1 cellular context compared by ENCODE assay signal in the genomic region with DNA sequence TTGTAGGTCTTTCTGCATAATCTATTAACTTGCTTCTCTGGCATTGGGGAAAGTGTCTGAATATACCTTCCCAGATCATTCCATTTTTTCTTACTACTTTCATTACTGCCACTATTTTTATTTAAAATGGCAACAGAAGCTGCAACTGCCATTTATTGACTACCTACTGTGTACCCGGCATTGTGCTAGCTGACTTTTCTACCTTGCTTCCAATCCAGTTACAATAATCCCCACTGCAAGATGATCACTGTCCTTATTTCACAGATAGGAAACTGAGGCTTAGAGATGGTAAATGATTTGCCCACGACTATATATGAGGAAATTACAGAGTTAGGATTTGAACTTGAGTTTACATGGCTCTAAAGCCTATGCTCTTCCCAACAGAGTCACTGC.
TF ChIP-seq lines count a peak whose summit lies in the region.

No MANE protein-coding gene starts in this region.

TF ChIP-seq in K562, 482 proteins besides CTCF, POLR2A, EP300 and RAD21 (continued from another document and continues in another):
- TF ChIP-seq, protein P1, sequence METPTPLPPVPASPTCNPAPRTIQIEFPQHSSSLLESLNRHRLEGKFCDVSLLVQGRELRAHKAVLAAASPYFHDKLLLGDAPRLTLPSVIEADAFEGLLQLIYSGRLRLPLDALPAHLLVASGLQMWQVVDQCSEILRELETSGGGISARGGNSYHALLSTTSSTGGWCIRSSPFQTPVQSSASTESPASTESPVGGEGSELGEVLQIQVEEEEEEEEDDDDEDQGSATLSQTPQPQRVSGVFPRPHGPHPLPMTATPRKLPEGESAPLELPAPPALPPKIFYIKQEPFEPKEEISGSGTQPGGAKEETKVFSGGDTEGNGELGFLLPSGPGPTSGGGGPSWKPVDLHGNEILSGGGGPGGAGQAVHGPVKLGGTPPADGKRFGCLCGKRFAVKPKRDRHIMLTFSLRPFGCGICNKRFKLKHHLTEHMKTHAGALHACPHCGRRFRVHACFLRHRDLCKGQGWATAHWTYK (CRISPR knock-in tag; IDR thresholded peaks at IDR 0.05) = 0 out of 2 replicates have a peak, but pooled peaks have one; percentile 0
- TF ChIP-seq, protein P2, sequence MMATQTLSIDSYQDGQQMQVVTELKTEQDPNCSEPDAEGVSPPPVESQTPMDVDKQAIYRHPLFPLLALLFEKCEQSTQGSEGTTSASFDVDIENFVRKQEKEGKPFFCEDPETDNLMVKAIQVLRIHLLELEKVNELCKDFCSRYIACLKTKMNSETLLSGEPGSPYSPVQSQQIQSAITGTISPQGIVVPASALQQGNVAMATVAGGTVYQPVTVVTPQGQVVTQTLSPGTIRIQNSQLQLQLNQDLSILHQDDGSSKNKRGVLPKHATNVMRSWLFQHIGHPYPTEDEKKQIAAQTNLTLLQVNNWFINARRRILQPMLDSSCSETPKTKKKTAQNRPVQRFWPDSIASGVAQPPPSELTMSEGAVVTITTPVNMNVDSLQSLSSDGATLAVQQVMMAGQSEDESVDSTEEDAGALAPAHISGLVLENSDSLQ (IDR thresholded peaks at IDR 0.05) = no peak
- no peak for TF ChIP-seq TOE1 (IDR thresholded peaks at IDR 0.05; ENCODE audit: borderline replicate concordance)
- TF ChIP-seq TOE1 (CRISPR knock-in tag; IDR thresholded peaks at IDR 0.05; ENCODE audit: borderline replicate concordance, low read depth) = no peak
- peak; percentile 1 for TF ChIP-seq TAF1 (IDR thresholded peaks at IDR 0.05; ENCODE audit: control insufficient read depth, extremely low read depth, insufficient read depth, low read length, severe bottlenecking)
- no peak for TF ChIP-seq TBP (optimal IDR thresholded peaks at IDR 0.05; ENCODE audit: low read depth, low read length)
- no peak for TF ChIP-seq BHLHE40 (IDR thresholded peaks at IDR 0.05; ENCODE audit: low read length)
- TF ChIP-seq BCL6 (CRISPR knock-in tag; IDR thresholded peaks at IDR 0.05) = no peak
- TF ChIP-seq ZNF140 (CRISPR knock-in tag; IDR thresholded peaks at IDR 0.05) = no peak
- no peak for TF ChIP-seq RBM15 (IDR thresholded peaks at IDR 0.05; ENCODE audit: insufficient read depth, low read length)
- no peak for TF ChIP-seq ESRRB (CRISPR knock-in tag; IDR thresholded peaks at IDR 0.05; ENCODE audit: borderline replicate concordance)
- no peak for TF ChIP-seq PYGO2 (tag; IDR thresholded peaks at IDR 0.05)
- 0 out of 2 replicates have a peak, but pooled peaks have one; percentile 10 for TF ChIP-seq BRD4 (IDR thresholded peaks at IDR 0.05)
- TF ChIP-seq HMG20A (CRISPR knock-in tag; conservative IDR thresholded peaks at IDR 0.05) = no peak
- TF ChIP-seq, protein P3, sequence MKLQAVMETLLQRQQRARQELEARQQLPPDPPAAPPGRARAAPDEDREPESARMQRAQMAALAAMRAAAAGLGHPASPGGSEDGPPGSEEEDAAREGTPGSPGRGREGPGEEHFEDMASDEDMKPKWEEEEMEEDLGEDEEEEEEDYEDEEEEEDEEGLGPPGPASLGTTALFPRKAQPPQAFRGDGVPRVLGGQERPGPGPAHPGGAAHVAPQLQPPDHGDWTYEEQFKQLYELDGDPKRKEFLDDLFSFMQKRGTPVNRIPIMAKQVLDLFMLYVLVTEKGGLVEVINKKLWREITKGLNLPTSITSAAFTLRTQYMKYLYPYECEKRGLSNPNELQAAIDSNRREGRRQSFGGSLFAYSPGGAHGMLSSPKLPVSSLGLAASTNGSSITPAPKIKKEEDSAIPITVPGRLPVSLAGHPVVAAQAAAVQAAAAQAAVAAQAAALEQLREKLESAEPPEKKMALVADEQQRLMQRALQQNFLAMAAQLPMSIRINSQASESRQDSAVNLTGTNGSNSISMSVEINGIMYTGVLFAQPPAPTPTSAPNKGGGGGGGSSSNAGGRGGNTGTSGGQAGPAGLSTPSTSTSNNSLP (IDR thresholded peaks at IDR 0.05; ENCODE audit: borderline replicate concordance, low read depth, low read length) = no peak
- TF ChIP-seq, protein P4, sequence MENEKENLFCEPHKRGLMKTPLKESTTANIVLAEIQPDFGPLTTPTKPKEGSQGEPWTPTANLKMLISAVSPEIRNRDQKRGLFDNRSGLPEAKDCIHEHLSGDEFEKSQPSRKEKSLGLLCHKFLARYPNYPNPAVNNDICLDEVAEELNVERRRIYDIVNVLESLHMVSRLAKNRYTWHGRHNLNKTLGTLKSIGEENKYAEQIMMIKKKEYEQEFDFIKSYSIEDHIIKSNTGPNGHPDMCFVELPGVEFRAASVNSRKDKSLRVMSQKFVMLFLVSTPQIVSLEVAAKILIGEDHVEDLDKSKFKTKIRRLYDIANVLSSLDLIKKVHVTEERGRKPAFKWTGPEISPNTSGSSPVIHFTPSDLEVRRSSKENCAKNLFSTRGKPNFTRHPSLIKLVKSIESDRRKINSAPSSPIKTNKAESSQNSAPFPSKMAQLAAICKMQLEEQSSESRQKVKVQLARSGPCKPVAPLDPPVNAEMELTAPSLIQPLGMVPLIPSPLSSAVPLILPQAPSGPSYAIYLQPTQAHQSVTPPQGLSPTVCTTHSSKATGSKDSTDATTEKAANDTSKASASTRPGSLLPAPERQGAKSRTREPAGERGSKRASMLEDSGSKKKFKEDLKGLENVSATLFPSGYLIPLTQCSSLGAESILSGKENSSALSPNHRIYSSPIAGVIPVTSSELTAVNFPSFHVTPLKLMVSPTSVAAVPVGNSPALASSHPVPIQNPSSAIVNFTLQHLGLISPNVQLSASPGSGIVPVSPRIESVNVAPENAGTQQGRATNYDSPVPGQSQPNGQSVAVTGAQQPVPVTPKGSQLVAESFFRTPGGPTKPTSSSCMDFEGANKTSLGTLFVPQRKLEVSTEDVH (IDR thresholded peaks at IDR 0.05; ENCODE audit: low read depth, partially characterized antibody) = no peak
- TF ChIP-seq ZNF175 (CRISPR knock-in tag; IDR thresholded peaks at IDR 0.05; ENCODE audit: low read depth) = no peak
- TF ChIP-seq ZC3H4 (CRISPR knock-in tag; IDR thresholded peaks at IDR 0.05; ENCODE audit: borderline replicate concordance) = no peak
- TF ChIP-seq CREB1 (IDR thresholded peaks at IDR 0.05) = no peak
- TF ChIP-seq CREB1 (CRISPR knock-in tag; IDR thresholded peaks at IDR 0.05) = no peak
- TF ChIP-seq ARID1B (IDR thresholded peaks at IDR 0.05) = no peak
- peak; percentile 23; the same call in 1 of the 2 replicates for TF ChIP-seq ZNF589 (CRISPR knock-in tag; IDR thresholded peaks at IDR 0.05; ENCODE audit: low read depth)
- no peak for TF ChIP-seq DPF2 (IDR thresholded peaks at IDR 0.05)
- no peak for TF ChIP-seq SMC3 (conservative IDR thresholded peaks at IDR 0.05; ENCODE audit: insufficient read depth, low read depth, low read length)
- TF ChIP-seq, protein P5, sequence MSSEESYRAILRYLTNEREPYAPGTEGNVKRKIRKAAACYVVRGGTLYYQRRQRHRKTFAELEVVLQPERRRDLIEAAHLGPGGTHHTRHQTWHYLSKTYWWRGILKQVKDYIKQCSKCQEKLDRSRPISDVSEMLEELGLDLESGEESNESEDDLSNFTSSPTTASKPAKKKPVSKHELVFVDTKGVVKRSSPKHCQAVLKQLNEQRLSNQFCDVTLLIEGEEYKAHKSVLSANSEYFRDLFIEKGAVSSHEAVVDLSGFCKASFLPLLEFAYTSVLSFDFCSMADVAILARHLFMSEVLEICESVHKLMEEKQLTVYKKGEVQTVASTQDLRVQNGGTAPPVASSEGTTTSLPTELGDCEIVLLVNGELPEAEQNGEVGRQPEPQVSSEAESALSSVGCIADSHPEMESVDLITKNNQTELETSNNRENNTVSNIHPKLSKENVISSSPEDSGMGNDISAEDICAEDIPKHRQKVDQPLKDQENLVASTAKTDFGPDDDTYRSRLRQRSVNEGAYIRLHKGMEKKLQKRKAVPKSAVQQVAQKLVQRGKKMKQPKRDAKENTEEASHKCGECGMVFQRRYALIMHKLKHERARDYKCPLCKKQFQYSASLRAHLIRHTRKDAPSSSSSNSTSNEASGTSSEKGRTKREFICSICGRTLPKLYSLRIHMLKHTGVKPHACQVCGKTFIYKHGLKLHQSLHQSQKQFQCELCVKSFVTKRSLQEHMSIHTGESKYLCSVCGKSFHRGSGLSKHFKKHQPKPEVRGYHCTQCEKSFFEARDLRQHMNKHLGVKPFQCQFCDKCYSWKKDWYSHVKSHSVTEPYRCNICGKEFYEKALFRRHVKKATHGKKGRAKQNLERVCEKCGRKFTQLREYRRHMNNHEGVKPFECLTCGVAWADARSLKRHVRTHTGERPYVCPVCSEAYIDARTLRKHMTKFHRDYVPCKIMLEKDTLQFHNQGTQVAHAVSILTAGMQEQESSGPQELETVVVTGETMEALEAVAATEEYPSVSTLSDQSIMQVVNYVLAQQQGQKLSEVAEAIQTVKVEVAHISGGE (CRISPR knock-in tag; IDR thresholded peaks at IDR 0.05) = no peak
- TF ChIP-seq, protein P6, sequence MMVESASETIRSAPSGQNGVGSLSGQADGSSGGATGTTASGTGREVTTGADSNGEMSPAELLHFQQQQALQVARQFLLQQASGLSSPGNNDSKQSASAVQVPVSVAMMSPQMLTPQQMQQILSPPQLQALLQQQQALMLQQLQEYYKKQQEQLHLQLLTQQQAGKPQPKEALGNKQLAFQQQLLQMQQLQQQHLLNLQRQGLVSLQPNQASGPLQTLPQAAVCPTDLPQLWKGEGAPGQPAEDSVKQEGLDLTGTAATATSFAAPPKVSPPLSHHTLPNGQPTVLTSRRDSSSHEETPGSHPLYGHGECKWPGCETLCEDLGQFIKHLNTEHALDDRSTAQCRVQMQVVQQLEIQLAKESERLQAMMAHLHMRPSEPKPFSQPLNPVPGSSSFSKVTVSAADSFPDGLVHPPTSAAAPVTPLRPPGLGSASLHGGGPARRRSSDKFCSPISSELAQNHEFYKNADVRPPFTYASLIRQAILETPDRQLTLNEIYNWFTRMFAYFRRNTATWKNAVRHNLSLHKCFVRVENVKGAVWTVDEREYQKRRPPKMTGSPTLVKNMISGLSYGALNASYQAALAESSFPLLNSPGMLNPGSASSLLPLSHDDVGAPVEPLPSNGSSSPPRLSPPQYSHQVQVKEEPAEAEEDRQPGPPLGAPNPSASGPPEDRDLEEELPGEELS (CRISPR knock-in tag; IDR thresholded peaks at IDR 0.05; ENCODE audit: borderline replicate concordance) = no peak
- TF ChIP-seq ZFPM2 (CRISPR knock-in tag; IDR thresholded peaks at IDR 0.05) = no peak
- TF ChIP-seq, protein P7, sequence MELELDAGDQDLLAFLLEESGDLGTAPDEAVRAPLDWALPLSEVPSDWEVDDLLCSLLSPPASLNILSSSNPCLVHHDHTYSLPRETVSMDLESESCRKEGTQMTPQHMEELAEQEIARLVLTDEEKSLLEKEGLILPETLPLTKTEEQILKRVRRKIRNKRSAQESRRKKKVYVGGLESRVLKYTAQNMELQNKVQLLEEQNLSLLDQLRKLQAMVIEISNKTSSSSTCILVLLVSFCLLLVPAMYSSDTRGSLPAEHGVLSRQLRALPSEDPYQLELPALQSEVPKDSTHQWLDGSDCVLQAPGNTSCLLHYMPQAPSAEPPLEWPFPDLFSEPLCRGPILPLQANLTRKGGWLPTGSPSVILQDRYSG (tag; conservative IDR thresholded peaks at IDR 0.05; ENCODE audit: low read depth) = no peak
- TF ChIP-seq, protein P8, sequence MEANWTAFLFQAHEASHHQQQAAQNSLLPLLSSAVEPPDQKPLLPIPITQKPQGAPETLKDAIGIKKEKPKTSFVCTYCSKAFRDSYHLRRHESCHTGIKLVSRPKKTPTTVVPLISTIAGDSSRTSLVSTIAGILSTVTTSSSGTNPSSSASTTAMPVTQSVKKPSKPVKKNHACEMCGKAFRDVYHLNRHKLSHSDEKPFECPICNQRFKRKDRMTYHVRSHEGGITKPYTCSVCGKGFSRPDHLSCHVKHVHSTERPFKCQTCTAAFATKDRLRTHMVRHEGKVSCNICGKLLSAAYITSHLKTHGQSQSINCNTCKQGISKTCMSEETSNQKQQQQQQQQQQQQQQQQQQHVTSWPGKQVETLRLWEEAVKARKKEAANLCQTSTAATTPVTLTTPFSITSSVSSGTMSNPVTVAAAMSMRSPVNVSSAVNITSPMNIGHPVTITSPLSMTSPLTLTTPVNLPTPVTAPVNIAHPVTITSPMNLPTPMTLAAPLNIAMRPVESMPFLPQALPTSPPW (CRISPR knock-in tag; IDR thresholded peaks at IDR 0.05) = no peak
- TF ChIP-seq BDP1 (IDR thresholded peaks at IDR 0.05; ENCODE audit: insufficient read depth, insufficient read length) = no peak
- TF ChIP-seq SRSF1 (IDR thresholded peaks at IDR 0.05; ENCODE audit: low read depth, low read length) = no peak
- TF ChIP-seq, protein P9, sequence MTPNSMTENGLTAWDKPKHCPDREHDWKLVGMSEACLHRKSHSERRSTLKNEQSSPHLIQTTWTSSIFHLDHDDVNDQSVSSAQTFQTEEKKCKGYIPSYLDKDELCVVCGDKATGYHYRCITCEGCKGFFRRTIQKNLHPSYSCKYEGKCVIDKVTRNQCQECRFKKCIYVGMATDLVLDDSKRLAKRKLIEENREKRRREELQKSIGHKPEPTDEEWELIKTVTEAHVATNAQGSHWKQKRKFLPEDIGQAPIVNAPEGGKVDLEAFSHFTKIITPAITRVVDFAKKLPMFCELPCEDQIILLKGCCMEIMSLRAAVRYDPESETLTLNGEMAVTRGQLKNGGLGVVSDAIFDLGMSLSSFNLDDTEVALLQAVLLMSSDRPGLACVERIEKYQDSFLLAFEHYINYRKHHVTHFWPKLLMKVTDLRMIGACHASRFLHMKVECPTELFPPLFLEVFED (CRISPR knock-in tag; conservative IDR thresholded peaks at IDR 0.05) = no peak
- TF ChIP-seq ASH1L (IDR thresholded peaks at IDR 0.05; ENCODE audit: borderline replicate concordance, low read depth, partially characterized antibody) = no peak
- TF ChIP-seq HNRNPL (IDR thresholded peaks at IDR 0.05; ENCODE audit: low read depth, low read length) = no peak
- peak; percentile 75; the same call in 1 of the 2 replicates for TF ChIP-seq NFRKB (IDR thresholded peaks at IDR 0.05; ENCODE audit: low read depth)
- TF ChIP-seq BRF1 (IDR thresholded peaks at IDR 0.05; ENCODE audit: borderline replicate concordance, extremely low read depth, insufficient read length) = no peak
